In the genomic region with DNA sequence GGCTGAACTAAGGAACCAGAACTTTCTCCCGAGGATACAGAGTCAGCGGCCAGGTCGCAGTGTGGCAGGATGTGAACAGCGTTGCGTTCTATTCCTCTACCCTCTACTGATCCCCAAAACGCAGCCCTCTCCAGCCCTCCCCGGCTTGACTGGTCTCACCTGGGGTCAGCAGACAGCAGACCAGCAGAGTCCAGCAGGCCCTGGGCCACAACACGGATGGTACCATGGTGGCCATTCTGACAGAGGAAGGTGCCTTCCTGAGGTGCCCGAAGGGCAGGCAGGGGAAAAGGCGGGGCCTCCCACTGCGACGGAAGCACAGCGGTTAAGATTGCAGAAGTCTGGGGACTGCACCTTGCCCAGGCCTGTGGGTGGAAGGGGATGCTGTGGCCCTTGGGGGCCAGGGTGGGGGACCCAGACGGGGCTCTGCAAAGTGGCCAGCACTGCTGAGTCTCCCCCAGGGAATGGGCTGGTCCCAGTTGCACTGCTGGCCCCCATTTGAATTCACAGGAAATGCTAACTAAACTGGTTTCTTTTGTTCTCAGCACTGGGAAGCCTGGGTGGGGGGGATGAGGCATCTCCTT, we compare ENCODE assay signal across 8 cellular contexts. TPM values are rescaled to one million over a fixed set of nuclear protein-coding genes. Genes with fewer than 3 reads are reported as not detected.
DNase-seq lines count a peak whose midpoint lies in the region; ATAC-seq, FAIRE-seq and TF ChIP-seq lines count a peak whose summit lies in the region.

A gene with protein sequence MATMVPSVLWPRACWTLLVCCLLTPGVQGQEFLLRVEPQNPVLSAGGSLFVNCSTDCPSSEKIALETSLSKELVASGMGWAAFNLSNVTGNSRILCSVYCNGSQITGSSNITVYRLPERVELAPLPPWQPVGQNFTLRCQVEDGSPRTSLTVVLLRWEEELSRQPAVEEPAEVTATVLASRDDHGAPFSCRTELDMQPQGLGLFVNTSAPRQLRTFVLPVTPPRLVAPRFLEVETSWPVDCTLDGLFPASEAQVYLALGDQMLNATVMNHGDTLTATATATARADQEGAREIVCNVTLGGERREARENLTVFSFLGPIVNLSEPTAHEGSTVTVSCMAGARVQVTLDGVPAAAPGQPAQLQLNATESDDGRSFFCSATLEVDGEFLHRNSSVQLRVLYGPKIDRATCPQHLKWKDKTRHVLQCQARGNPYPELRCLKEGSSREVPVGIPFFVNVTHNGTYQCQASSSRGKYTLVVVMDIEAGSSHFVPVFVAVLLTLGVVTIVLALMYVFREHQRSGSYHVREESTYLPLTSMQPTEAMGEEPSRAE (minus strand): TSS at position 245 of the 581 bp plus-strand sequence. CDS start 10 bp downstream, at position 235.

- CTCF ChIA-PET in BJ (lab: Yijun Ruan, JAX) = interaction anchor here (1.4 kb wide), 1 partner anchor 70 kb away, joined by 6 read pairs; no protein-coding TSS in a partner anchor

- peaks cover 55 to 68% of the 10 kb centered on the region in 2 experiments for H3K4me1 ChIP-seq in neutrophil (ENCODE audit: control insufficient read depth in 1 of 2, insufficient read depth in 1 of 2, low read depth in 1 of 2, low read length in 1 of 2)

- TF ChIP-seq CTCF in BJ (IDR thresholded peaks at IDR 0.05; ENCODE audit: insufficient read depth, low read depth, low read length) (no peak), neutrophil (IDR thresholded peaks at IDR 0.05) (peak; percentile 25)

- H3K4me3 ChIP-seq in BJ (ENCODE audit: low read depth, low read length) = no peak within 1 kb of the TSS
- H3K4me3 ChIP-seq in neutrophil (ENCODE audit: low read depth in 1 of 2, low read length in 1 of 2) = peak within 1 kb of the TSS; percentile 81 to 97

- POLR2A ChIA-PET in BJ (lab: Charles Lee) = no interaction called here

- H3K27ac ChIP-seq in neutrophil (peak within 1 kb of the TSS; percentile 96), caudate nucleus (ENCODE audit: low read depth, low read length) (no peak within 1 kb of the TSS)

- no peak for FAIRE-seq in urothelium cell line (lab: Jason Lieb, UNC)

- H3K36me3 ChIP-seq in BJ (ENCODE audit: control insufficient read depth, insufficient read depth, low read length) = no peaks in the 10 kb centered on the region
- peaks cover 34% of the 10 kb centered on the region for H3K36me3 ChIP-seq in neutrophil

- DNase-seq in BJ (ENCODE audit: low read depth) = no peak
- DNase-seq in RPMI8226 = peak; percentile 75
- peak; percentile 61 for DNase-seq in activated naive CD4-positive, alpha-beta T cell treated with anti-CD3 and anti-CD28 coated beads, Interleukin-2, amount 50 U/mL, for 16 hours
- DNase-seq in urothelium cell line (ENCODE audit: low spot score) = no peak
- DNase-seq in HCEC 1CT = no peak
- DNase-seq in caudate nucleus (lab: John Stamatoyannopoulos, UW) = no peak

- peak; percentile 72 for ATAC-seq in GM21619 (IDR thresholded peaks at IDR 0.05; ENCODE audit: unreplicated experiment)

- H3K9me3 ChIP-seq in neutrophil = no peaks in the 10 kb centered on the region

- no peaks in the 10 kb centered on the region for H3K27me3 ChIP-seq in BJ (ENCODE audit: control insufficient read depth, insufficient read depth, low read length)
- no peaks in the 10 kb centered on the region for H3K27me3 ChIP-seq in neutrophil

RNA-seq across cellular contexts. Expression of the gene that starts here (rescaled TPM):
- 11.7 and 17.3 TPM in 2 replicates for polyA plus RNA-seq in BJ (2011; rRNA removed)
- polyA minus RNA-seq in BJ (2011; rRNA and poly(A)+ RNA removed) = 5.6 and 9.8 TPM in 2 replicates

Comparison
In these comparisons a context has a peak if more than half of its experiments do, and no peak if none do; other contexts are left out.
1. DNase-seq: peak in RPMI8226 (single experiment) and activated naive CD4-positive, alpha-beta T cell treated with anti-CD3 and anti-CD28 coated beads, Interleukin-2, amount 50 U/mL, for 16 hours (single experiment); none in BJ (single experiment), urothelium cell line (single experiment), HCEC 1CT (single experiment) and caudate nucleus (0 of 61).